In genomic region chr1:158149175-158149574, GRCh38 we compare ENCODE assay signal across 8 cellular contexts. TPM values are rescaled to one million over a fixed set of nuclear protein-coding genes. Genes with fewer than 3 reads are reported as not detected.
DNase-seq lines count a peak whose midpoint lies in the region; ATAC-seq, FAIRE-seq and TF ChIP-seq lines count a peak whose summit lies in the region.

No MANE protein-coding gene starts in this region.

- TF ChIP-seq CTCF in bronchial epithelial cell (IDR thresholded peaks at IDR 0.05; ENCODE audit: insufficient read depth, low read length, severe bottlenecking) = no peak
- TF ChIP-seq CTCF in lower leg skin (IDR thresholded peaks at IDR 0.05) = no peak

- peak overlapping the region; percentile 17 for H4K5ac ChIP-seq in mesendoderm (ENCODE audit: low read length)

- no peak overlapping the region for H2BK15ac ChIP-seq in mesendoderm (replicated peaks; ENCODE audit: low read depth)

- peak overlapping the region; percentile 68 for H2AK5ac ChIP-seq in mesendoderm (ENCODE audit: low read length)

- H3K4me1 ChIP-seq in mesendoderm (ENCODE audit: control insufficient read depth, low read depth, low read length) = no peaks in the 10 kb centered on the region

- TF ChIP-seq POLR2A in lower leg skin (IDR thresholded peaks at IDR 0.05) = no peak

- H3K9ac ChIP-seq in mesendoderm (ENCODE audit: low read length) = peak overlapping the region; percentile 13

- no peak overlapping the region for H3K4ac ChIP-seq in mesendoderm (ENCODE audit: low read depth, low read length)

- DNase-seq in Right ventricle myocardium inferior (ENCODE audit: missing footprints) (no peak), cardiac septum (ENCODE audit: low spot score) (no peak), bronchial epithelial cell (ENCODE audit: low read depth) (no peak), mesendoderm (no peak), lower leg skin (ENCODE audit: low spot score in 2 of 2) (no peak), H4 (ENCODE audit: low spot score) (no peak)

- H3K27me3 ChIP-seq in bronchial epithelial cell (ENCODE audit: control insufficient read depth, insufficient read depth, low read length) (no peaks in the 10 kb centered on the region), mesendoderm (ENCODE audit: insufficient read depth, low read length, poor library complexity) (no peaks in the 10 kb centered on the region)

- ATAC-seq in Right ventricle myocardium inferior = peak; percentile 10
- no peak for ATAC-seq in GM18873 (IDR thresholded peaks at IDR 0.05; ENCODE audit: low FRiP score, unreplicated experiment)
- ATAC-seq in HG02642 (IDR thresholded peaks at IDR 0.05; ENCODE audit: poor library complexity, unreplicated experiment) = no peak

- no peaks in the 10 kb centered on the region for H3K79me1 ChIP-seq in mesendoderm (ENCODE audit: low read length)

- H3K23ac ChIP-seq in mesendoderm (ENCODE audit: low read length) = no peak overlapping the region

- FAIRE-seq in bronchial epithelial cell (lab: Jason Lieb, UNC) = no peak

- no peak overlapping the region for H3K27ac ChIP-seq in mesendoderm (ENCODE audit: low read depth, low read length)

- H2BK120ac ChIP-seq in mesendoderm (ENCODE audit: low read depth, low read length) = no peak overlapping the region

- intact Hi-C loops in Right ventricle myocardium inferior (cut with DNase I) (no loop called here), cardiac septum (cut with DNase I) (loop anchor here (5.0 kb wide), 2 partner anchors 33 to 858 kb away; partner anchors contain the start of genes CD1D and IFI16), lower leg skin (cut with DNase I; ENCODE audit: low total_unique reads) (no loop called here)

- H3K79me2 ChIP-seq in mesendoderm (ENCODE audit: control insufficient read depth, insufficient read depth, low read length) = no peaks in the 10 kb centered on the region

- H2BK5ac ChIP-seq in mesendoderm (ENCODE audit: low read length) = no peak overlapping the region

- peak overlapping the region; percentile 16 for H3K4me3 ChIP-seq in bronchial epithelial cell (ENCODE audit: low read depth, low read length)
- H3K4me3 ChIP-seq in mesendoderm (ENCODE audit: low read length) = no peak overlapping the region
- H3K4me3 ChIP-seq in lower leg skin (ENCODE audit: low read depth, poor library complexity, severe bottlenecking) = no peak overlapping the region

- no peak overlapping the region for H3K18ac ChIP-seq in mesendoderm (ENCODE audit: low read length)

- no CpG with 5 or more reads among the region's 8 CpGs for WGBS in mesendoderm (ENCODE audit: extremely low coverage, insufficient coverage, low lambda C conversion rate)
- 40% methylated on average over 8 of the region's 8 CpGs for WGBS in lower leg skin, 2 donors

- peak overlapping the region; percentile 35 for H3K56ac ChIP-seq in mesendoderm (ENCODE audit: low read length)

- H3K4me2 ChIP-seq in mesendoderm (ENCODE audit: low read length) = peak overlapping the region; percentile 11

- H3K36me3 ChIP-seq in bronchial epithelial cell (ENCODE audit: control insufficient read depth, insufficient read depth, low read length) (no peaks in the 10 kb centered on the region), mesendoderm (ENCODE audit: control insufficient read depth, insufficient read depth, low read length) (no peaks in the 10 kb centered on the region)

- peak overlapping the region; percentile 78 for H4K8ac ChIP-seq in mesendoderm (ENCODE audit: low read depth, low read length)

RNA-seq across cellular contexts. Expression of gene CD1D, which starts 31.5 kb away (rescaled TPM):
- 1.5 TPM for total RNA-seq in Right ventricle myocardium inferior
- total RNA-seq in cardiac septum = 1.2 TPM
- total RNA-seq in bronchial epithelial cell = 3.1 and 3.9 TPM in 2 replicates
- polyA plus RNA-seq in mesendoderm (2013, experiment 1 of 2) = 8.9 TPM
- 8.1 TPM for polyA plus RNA-seq in mesendoderm (2013, experiment 2 of 2)
- under 1 TPM in 3 of 4 donors, not detected in 1; 0.12 to 0.46 (median 0.36) TPM for total RNA-seq in lower leg skin
- total RNA-seq in H4 (2014; rRNA removed; shearing (Covaris generic)) = 0.64 and 2.0 TPM in 2 replicates
